Comparison of ENCODE assay signal across 23 cellular contexts in genomic region chr4:112862318-112862674, GRCh38.
DNase-seq lines count a peak whose midpoint lies in the region; ATAC-seq and TF ChIP-seq lines count a peak whose summit lies in the region.
"Had no signal": no experiment of that assay in that cellular context is flagged by ENCODE, and none has a peak within 500 bp of the region (broad histone marks: within the 10 kb centered on the region; RNA-seq: fewer than 3 reads in every experiment).

No MANE protein-coding gene starts in this region.

- H3K27ac Mint-ChIP-seq in glutamatergic neuron (ENCODE audit: unreplicated experiment) (no peak overlapping the region), CD14-positive monocyte (no peak overlapping the region)

- H3K4me3 Mint-ChIP-seq in glutamatergic neuron (ENCODE audit: unreplicated experiment): peak overlapping the region; percentile 40
- H3K4me3 Mint-ChIP-seq in CD14-positive monocyte: no peak overlapping the region

- H3K27me3 ChIP-seq in left ventricle myocardium inferior (ENCODE audit: low read depth) (no peaks in the 10 kb centered on the region), right atrium auricular region (no peaks in the 10 kb centered on the region), vagina (no peaks in the 10 kb centered on the region)
- H3K27me3 ChIP-seq: body of pancreas, heart right ventricle had no signal

- H3K36me3 Mint-ChIP-seq in glutamatergic neuron (ENCODE audit: unreplicated experiment) (no peaks in the 10 kb centered on the region), CD14-positive monocyte (no peaks in the 10 kb centered on the region)

- H3K27ac ChIP-seq in left ventricle myocardium inferior (replicated peaks): peak overlapping the region; percentile 11
- peak overlapping the region in 1 of 2 donors; percentile 3 for H3K27ac ChIP-seq in right atrium auricular region
- H3K27ac ChIP-seq in vagina: peak overlapping the region; percentile 1
- H3K27ac ChIP-seq: 22Rv1, body of pancreas had no signal

- no peaks in the 10 kb centered on the region for H3K9me3 ChIP-seq in left ventricle myocardium inferior (replicated peaks)
- H3K9me3 ChIP-seq in right atrium auricular region: no peaks in the 10 kb centered on the region
- no peaks in the 10 kb centered on the region for H3K9me3 ChIP-seq in vagina
- H3K9me3 ChIP-seq: body of pancreas, heart right ventricle had no signal

- intact Hi-C loops in left ventricle myocardium inferior (cut with micrococcal nuclease) (no loop called here), sciatic nerve (cut with DNase I) (no loop called here), vagina (cut with DNase I) (no loop called here), CD14-positive monocyte (cut with micrococcal nuclease) (no loop called here)

- TF ChIP-seq CTCF in left ventricle myocardium inferior (IDR thresholded peaks at IDR 0.05; ENCODE audit: borderline replicate concordance): no peak
- no peak for TF ChIP-seq CTCF in right atrium auricular region (IDR thresholded peaks at IDR 0.05)
- no peak for TF ChIP-seq CTCF in glutamatergic neuron (IDR thresholded peaks at IDR 0.05; ENCODE audit: partially characterized antibody, unreplicated experiment)
- no peak for TF ChIP-seq CTCF in vagina (IDR thresholded peaks at IDR 0.05)
- no peak for TF ChIP-seq CTCF in CD14-positive monocyte (IDR thresholded peaks at IDR 0.05)

- H3K4me1 ChIP-seq in left ventricle myocardium inferior (peaks cover 17% of the 10 kb centered on the region), right atrium auricular region (peaks cover 0 to 18% of the 10 kb centered on the region in 2 donors), vagina (peaks cover 14% of the 10 kb centered on the region)
- H3K4me1 ChIP-seq: body of pancreas had no signal

- ATAC-seq in sciatic nerve (peak; percentile 52), GM18873 (IDR thresholded peaks at IDR 0.05; ENCODE audit: low FRiP score, unreplicated experiment) (no peak)
- ATAC-seq: body of pancreas, PC-3, Right ventricle myocardium inferior had no signal

- H3K4me3 ChIP-seq in left ventricle myocardium inferior: no peak overlapping the region
- no peak overlapping the region for H3K4me3 ChIP-seq in right atrium auricular region
- no peak overlapping the region for H3K4me3 ChIP-seq in vagina
- H3K4me3 ChIP-seq: body of pancreas, heart right ventricle had no signal

- no peak for TF ChIP-seq POLR2A in vagina (IDR thresholded peaks at IDR 0.05)

- in situ Hi-C loops in KBM-7 (cut with MboI; ENCODE audit: low pct_unique_long_range_greater_than_20kb, low sequenced_read_pairs): no loop called here

- H3K27me3 Mint-ChIP-seq in glutamatergic neuron (ENCODE audit: unreplicated experiment): peaks cover 3% of the 10 kb centered on the region
- H3K27me3 Mint-ChIP-seq in CD14-positive monocyte (ENCODE audit: low read depth in 3 of 3): no peaks in the 10 kb centered on the region

- H3K9me3 Mint-ChIP-seq in glutamatergic neuron (ENCODE audit: unreplicated experiment): no peaks in the 10 kb centered on the region
- H3K9me3 Mint-ChIP-seq in CD14-positive monocyte: no peaks in the 10 kb centered on the region

- no peaks in the 10 kb centered on the region for H3K36me3 ChIP-seq in left ventricle myocardium inferior
- H3K36me3 ChIP-seq in right atrium auricular region: no peaks in the 10 kb centered on the region
- no peaks in the 10 kb centered on the region for H3K36me3 ChIP-seq in vagina
- H3K36me3 ChIP-seq: heart right ventricle had no signal

- DNase-seq in left ventricle myocardium inferior: no peak
- DNase-seq in right atrium auricular region (ENCODE audit: low spot score): no peak
- no peak for DNase-seq in glutamatergic neuron
- DNase-seq in sciatic nerve (ENCODE audit: low spot score): no peak
- no peak for DNase-seq in vagina (ENCODE audit: extremely low spot score in 2 of 2)
- no peak for DNase-seq in CD14-positive monocyte (ENCODE audit: low spot score)
- no peak for DNase-seq in KBM-7
- DNase-seq: activated CD4-positive, alpha-beta T cell treated with anti-CD3 and anti-CD28 coated beads, Interleukin-2, amount 50 U/mL, for 1 hour; activated naive CD4-positive, alpha-beta T cell treated with Interleukin-2 at 50 U/mL for 16 hours; activated T-cell treated with anti-CD3 and anti-CD28 coated beads, Interleukin-2, amount 50 U/mL, for 48 hours; body of pancreas; effector CD4-positive, alpha-beta T cell; heart right ventricle; NCI-H1092 treated with DMSO at 0.1 percent for 48 hours; NCI-H2029; NCI-H526; NK-92 treated with Interleukin-12 subunit alpha and Interleukin-12 subunit beta, amount 100 ng/mL, for 24 hours; PC-3; small intestine; stimulated activated CD4-positive, alpha-beta T cell treated with anti-CD3 and anti-CD28 coated beads, Interleukin-2, amount 100 ng/mL, for 24 hours had no signal

- H3K4me1 Mint-ChIP-seq in glutamatergic neuron (ENCODE audit: low read depth, unreplicated experiment) (peaks cover 39% of the 10 kb centered on the region), CD14-positive monocyte (no peaks in the 10 kb centered on the region)
